8 cellular contexts compared by ENCODE assay signal in genomic region chr6:75600694-75601265, GRCh38. TPM values are rescaled to one million over a fixed set of nuclear protein-coding genes. Genes with fewer than 3 reads are reported as not detected.
DNase-seq lines count a peak whose midpoint lies in the region; ATAC-seq, FAIRE-seq and TF ChIP-seq lines count a peak whose summit lies in the region.

No MANE protein-coding gene starts in this region.

- ATAC-seq in HG03159 (IDR thresholded peaks at IDR 0.05; ENCODE audit: unreplicated experiment), result no peak

- peak overlapping the region; percentile 97 for H3K4me2 ChIP-seq in GM23248 (ENCODE audit: unreplicated experiment)

- no peak for TF ChIP-seq CTCF in prostate gland (IDR thresholded peaks at IDR 0.05)

- no peaks in the 10 kb centered on the region for H3K27me3 ChIP-seq in GM23248 (replicated peaks; ENCODE audit: insufficient read depth)
- H3K27me3 ChIP-seq in endocrine pancreas (ENCODE audit: control insufficient read depth, insufficient read depth, low read length), result no peaks in the 10 kb centered on the region
- H3K27me3 ChIP-seq in prostate gland (replicated peaks; ENCODE audit: insufficient read depth), result no peaks in the 10 kb centered on the region

- peak overlapping the region; percentile 81 for H3K4me3 ChIP-seq in GM23248
- peak overlapping the region; percentile 89 for H3K4me3 ChIP-seq in endocrine pancreas (ENCODE audit: control insufficient read depth, insufficient read depth, low read length)
- peak overlapping the region in 1 of 2 donors; percentile 84 for H3K4me3 ChIP-seq in prostate gland

- no peak for TF ChIP-seq POLR2A in prostate gland (IDR thresholded peaks at IDR 0.05)

- peak overlapping the region; percentile 89 for H3K27ac ChIP-seq in GM23248
- peak overlapping the region; percentile 95 to 99 for H3K27ac ChIP-seq in prostate gland

- H3K9me3 ChIP-seq in GM23248 (ENCODE audit: low read depth) (no peaks in the 10 kb centered on the region), endocrine pancreas (ENCODE audit: control insufficient read depth, low read length) (no peaks in the 10 kb centered on the region), prostate gland (no peaks in the 10 kb centered on the region)

- in situ Hi-C loops in GM23248 (cut with MboI), result no loop called here

- peak overlapping the region; percentile 96 for H2AFZ ChIP-seq in GM23248

- FAIRE-seq in HTR-8/SVneo (lab: Jason Lieb, UNC), result no peak

- H3K9ac ChIP-seq in GM23248 (peak overlapping the region; percentile 98), endocrine pancreas (ENCODE audit: control insufficient read depth, insufficient read depth, low read length) (peak overlapping the region; percentile 26)

- peaks cover 4% of the 10 kb centered on the region; the same call in 1 of the 2 replicates for H4K20me1 ChIP-seq in GM23248 (ENCODE audit: insufficient read depth)

- peaks cover 20% of the 10 kb centered on the region; the same call in 1 of the 2 replicates for H3F3A ChIP-seq in GM23248 (ENCODE audit: insufficient read depth)

- intact Hi-C loops in prostate gland (cut with DNase I), result no loop called here

- H3K36me3 ChIP-seq in GM23248 (ENCODE audit: low read depth) (no peaks in the 10 kb centered on the region), endocrine pancreas (ENCODE audit: control insufficient read depth, insufficient read depth, low read length) (no peaks in the 10 kb centered on the region), prostate gland (no peaks in the 10 kb centered on the region)

- no peaks in the 10 kb centered on the region for H3K9me2 ChIP-seq in GM23248 (ENCODE audit: insufficient read depth)

- WGBS in GM23248 (ENCODE audit: low coverage in 1 of 2, low lambda C conversion rate in 2 of 2, missing lambda C conversion rate in 2 of 2), 2 experiments, result 46 to 50% methylated on average over 11 of the region's 11 CpGs
- WGBS in prostate gland, result 47% methylated on average over 11 of the region's 11 CpGs

- DNase-seq in GM23248 (peak; percentile 29), NCI-H526 treated with DMSO at 0.1 percent for 48 hours (lab: John Stamatoyannopoulos, UW) (peak; percentile 33), prostate gland (ENCODE audit: low spot score) (no peak), HTR-8/SVneo (ENCODE audit: insufficient read length, low spot score) (no peak), activated gamma-delta T cell (lab: John Stamatoyannopoulos, UW) (no peak)
- no peak for DNase-seq in central memory CD4-positive, alpha-beta T cell

- H3K79me2 ChIP-seq in GM23248 (ENCODE audit: insufficient read depth), result peaks cover 60% of the 10 kb centered on the region

- H3K4me1 ChIP-seq in GM23248 (ENCODE audit: insufficient read depth) (peaks cover 13% of the 10 kb centered on the region; the same call in 1 of the 2 replicates), endocrine pancreas (ENCODE audit: control insufficient read depth, insufficient read depth, low read length) (peaks cover 8% of the 10 kb centered on the region), prostate gland (replicated peaks) (no peaks in the 10 kb centered on the region)

RNA-seq across cellular contexts. Expression of gene SENP6, which starts 0.9 kb away (rescaled TPM):
- total RNA-seq in GM23248 (2014; rRNA removed; shearing (Covaris generic)), result 50.8 and 67.9 TPM in 2 replicates
- polyA plus RNA-seq in GM23248 (2016; fragmentation: Nextera tagmentation; extraction: Ambion mirVana), result 43.1 and 45.8 TPM in 2 replicates
- total RNA-seq in prostate gland, result 10 to 100 TPM; 71.5 to 99.5 TPM

Comparison
In these comparisons a context has a peak if more than half of its experiments do, and no peak if none do; other contexts are left out.
1. DNase-seq: peak in GM23248 (single experiment) and NCI-H526 treated with DMSO at 0.1 percent for 48 hours (single experiment); none in prostate gland (single experiment), HTR-8/SVneo (single experiment), activated gamma-delta T cell (single experiment) and central memory CD4-positive, alpha-beta T cell (single experiment).